In the genomic region with DNA sequence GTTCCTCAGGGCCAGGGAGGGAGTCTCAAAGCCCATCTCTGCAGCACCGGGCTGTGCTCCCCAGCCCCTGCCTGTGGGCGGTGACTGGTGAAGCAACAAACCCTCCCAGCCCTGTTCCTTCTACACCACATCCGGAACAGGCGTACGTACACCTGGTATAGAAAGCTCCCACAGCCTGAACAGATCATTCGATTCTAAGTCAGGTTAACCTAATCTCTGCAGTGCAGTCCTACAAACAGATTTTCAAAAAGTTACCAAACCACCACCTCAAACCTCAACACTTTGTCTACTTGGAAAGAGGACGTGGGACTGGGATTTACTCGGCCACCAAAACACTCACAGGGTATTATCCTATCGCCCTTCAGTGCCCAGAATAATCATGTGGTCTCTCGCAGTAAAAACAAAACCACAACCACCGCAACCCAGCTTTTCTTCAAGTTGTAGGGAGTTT, we compare ENCODE assay signal across 8 cellular contexts.
DNase-seq lines count a peak whose midpoint lies in the region; ATAC-seq lines count a peak whose summit lies in the region.

No MANE protein-coding gene starts in this region.

- ATAC-seq in HG03342 (IDR thresholded peaks at IDR 0.05; ENCODE audit: unreplicated experiment), result peak; percentile 97

- DNase-seq in GM19238 (ENCODE audit: insufficient read length, low spot score) (peak; percentile 8), kidney glomerular epithelial cell (lab: John Stamatoyannopoulos, UW) (peak; percentile 7), HuH-7.5 (ENCODE audit: low spot score) (no peak), NCI-H1092 treated with DMSO at 0.1 percent for 48 hours (lab: John Stamatoyannopoulos, UW) (no peak), NCI-H510A treated with DMSO at 0.1 percent for 48 hours (lab: John Stamatoyannopoulos, UW) (no peak)
- DNase-seq in activated CD4-positive, alpha-beta T cell treated with anti-CD3 and anti-CD28 coated beads, Interleukin-2, amount 50 U/mL, for 24 hours (ENCODE audit: low read depth in 1 of 2, low spot score in 1 of 2), result peak; percentile 13 to 40
- DNase-seq in stimulated activated naive CD4-positive, alpha-beta T cell treated with Interleukin-2 at 50 U/mL for 16 hours (lab: John Stamatoyannopoulos, UW), result peak; percentile 55

Comparison
In these comparisons a context has a peak if more than half of its experiments do, and no peak if none do; other contexts are left out.
1. DNase-seq: peak in GM19238 (single experiment), activated CD4-positive, alpha-beta T cell treated with anti-CD3 and anti-CD28 coated beads, Interleukin-2, amount 50 U/mL, for 24 hours (2 of 2), kidney glomerular epithelial cell (single experiment) and stimulated activated naive CD4-positive, alpha-beta T cell treated with Interleukin-2 at 50 U/mL for 16 hours (single experiment); none in HuH-7.5 (single experiment), NCI-H1092 treated with DMSO at 0.1 percent for 48 hours (single experiment) and NCI-H510A treated with DMSO at 0.1 percent for 48 hours (single experiment).